In the genomic region with DNA sequence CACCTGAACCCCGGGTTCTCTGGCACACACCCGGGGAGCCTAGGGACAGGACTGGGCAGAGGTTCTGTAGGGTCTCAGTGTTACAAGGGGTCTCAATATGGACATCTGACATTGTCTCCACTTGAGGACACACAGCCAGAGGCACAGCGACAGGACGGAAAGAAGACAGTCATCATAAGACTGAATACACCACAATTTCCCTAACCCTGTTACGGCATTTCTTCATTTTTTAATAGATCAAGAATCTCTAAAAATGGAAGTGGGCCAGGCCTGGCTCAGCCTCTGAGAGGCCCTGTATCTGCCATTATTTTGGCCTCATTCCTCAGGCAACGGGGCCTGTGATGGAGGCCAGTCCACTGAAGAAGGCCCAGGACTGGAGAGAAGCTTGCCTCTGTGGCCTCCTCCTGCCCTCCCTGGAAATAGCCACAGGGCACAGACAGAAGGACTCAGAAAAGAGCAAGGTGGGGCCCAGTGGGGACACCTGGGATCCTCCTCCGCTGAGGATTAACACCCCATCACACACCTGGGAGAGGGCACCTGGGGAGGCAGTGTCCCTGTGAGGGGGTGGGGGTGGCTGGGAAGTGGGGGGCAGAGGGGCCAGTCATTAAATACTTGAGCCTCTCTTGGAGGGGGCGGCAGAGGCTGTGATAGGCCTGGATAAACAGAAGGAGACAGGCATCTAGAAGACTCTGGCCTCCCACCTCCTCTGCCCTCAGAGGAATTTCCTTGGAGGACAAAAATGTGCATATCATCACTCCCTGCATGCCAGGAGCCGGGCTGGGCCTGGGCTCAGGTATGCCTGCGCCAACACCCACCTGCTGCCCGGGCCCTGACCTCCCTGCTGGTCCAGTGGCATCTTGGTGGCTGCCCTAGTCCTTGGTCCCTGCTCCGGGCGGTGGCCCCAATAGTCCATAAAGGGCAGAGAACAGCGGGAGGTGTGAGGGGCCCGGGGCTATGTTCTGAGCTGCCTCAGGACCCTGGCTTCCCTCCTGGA, we compare ENCODE assay signal across 11 cellular contexts. TPM values are rescaled to one million over a fixed set of nuclear protein-coding genes. Genes with fewer than 3 reads are reported as not detected.
DNase-seq lines count a peak whose midpoint lies in the region; ATAC-seq and TF ChIP-seq lines count a peak whose summit lies in the region.
"Had no signal": no experiment of that assay in that cellular context is flagged by ENCODE, and none has a peak within 500 bp of the region (broad histone marks: within the 10 kb centered on the region; RNA-seq: fewer than 3 reads in every experiment).

No MANE protein-coding gene starts in this region.

- CTCF ChIA-PET in Caco-2 (lab: Charles Lee), result interaction anchor here (2.9 kb wide), 1 partner anchor 32 kb away, joined by 10 read pairs; no protein-coding TSS in a partner anchor
- CTCF ChIA-PET in activated CD4-positive, alpha-beta memory T cell treated with anti-CD3 and anti-CD28 coated beads, Interleukin-2, amount 10 ng/mL, durations not matched to agents 7 days and 5 days (lab: Charles Lee), result interaction anchor here (1.0 to 1.9 kb wide), 2 partner anchors 32 to 256 kb away, joined by 3 to 7 read pairs; no protein-coding TSS in a partner anchor

- H3K4me1 Mint-ChIP-seq in Caco-2 (ENCODE audit: low read depth, unreplicated experiment), result peaks cover 18% of the 10 kb centered on the region
- peaks cover 82% of the 10 kb centered on the region for H3K4me1 Mint-ChIP-seq in activated CD4-positive, alpha-beta memory T cell treated with anti-CD3 and anti-CD28 coated beads, Interleukin-2, amount 10 ng/mL, durations not matched to agents 7 days and 5 days

- H3K9me3 ChIP-seq in Caco-2, result no peaks in the 10 kb centered on the region
- no peaks in the 10 kb centered on the region for H3K9me3 ChIP-seq in left lung
- no peaks in the 10 kb centered on the region for H3K9me3 ChIP-seq in uterus
- H3K9me3 ChIP-seq: ovary, thoracic aorta had no signal

- no TSS peak for BruUV-seq in Caco-2 (replicated peaks; lab: Mats Ljungman, UMichigan)

- H3K4me3 Mint-ChIP-seq in Caco-2 (ENCODE audit: unreplicated experiment), result no peak overlapping the region
- no peak overlapping the region for H3K4me3 Mint-ChIP-seq in activated CD4-positive, alpha-beta memory T cell treated with anti-CD3 and anti-CD28 coated beads, Interleukin-2, amount 10 ng/mL, durations not matched to agents 7 days and 5 days

- H3K27me3 Mint-ChIP-seq in Caco-2 (ENCODE audit: insufficient read depth, unreplicated experiment), result no peaks in the 10 kb centered on the region
- H3K27me3 Mint-ChIP-seq in activated CD4-positive, alpha-beta memory T cell treated with anti-CD3 and anti-CD28 coated beads, Interleukin-2, amount 10 ng/mL, durations not matched to agents 7 days and 5 days, result no peaks in the 10 kb centered on the region

- intact Hi-C loops in Caco-2 (cut with micrococcal nuclease; ENCODE audit: unreplicated experiment) (no loop called here), left lung (cut with DNase I) (no loop called here), uterus (cut with DNase I; ENCODE audit: low total_unique reads) (no loop called here)

- H3K9me3 Mint-ChIP-seq in Caco-2 (ENCODE audit: unreplicated experiment), result no peaks in the 10 kb centered on the region
- no peaks in the 10 kb centered on the region for H3K9me3 Mint-ChIP-seq in activated CD4-positive, alpha-beta memory T cell treated with anti-CD3 and anti-CD28 coated beads, Interleukin-2, amount 10 ng/mL, durations not matched to agents 7 days and 5 days

- no peaks in the 10 kb centered on the region for H3K27me3 ChIP-seq in Caco-2 (replicated peaks; ENCODE audit: control insufficient read depth, insufficient read depth, low read length)
- H3K27me3 ChIP-seq in left lung, result no peaks in the 10 kb centered on the region
- no peaks in the 10 kb centered on the region for H3K27me3 ChIP-seq in uterus
- H3K27me3 ChIP-seq: ovary had no signal

- H3K4me3 ChIP-seq in Caco-2 (ENCODE audit: low read depth, low read length), result no peak overlapping the region
- no peak overlapping the region for H3K4me3 ChIP-seq in left lung
- no peak overlapping the region for H3K4me3 ChIP-seq in uterus
- H3K4me3 ChIP-seq: ovary, thoracic aorta had no signal

- peak; percentile 65 for ATAC-seq in left lung
- ATAC-seq in GM19397 (IDR thresholded peaks at IDR 0.05; ENCODE audit: unreplicated experiment), result no peak

- peak; percentile 6 for DNase-seq in 8988T
- DNase-seq in Caco-2, result peak in 1 of 2 experiments; percentile 70
- no peak for DNase-seq in activated CD4-positive, alpha-beta memory T cell treated with anti-CD3 and anti-CD28 coated beads, Interleukin-2, amount 10 ng/mL, durations not matched to agents 7 days and 5 days
- DNase-seq in left lung, result no peak
- no peak for DNase-seq in uterus
- DNase-seq in RKO (ENCODE audit: low spot score), result no peak
- DNase-seq in GM03348 (ENCODE audit: low spot score), result no peak
- DNase-seq: erythroblast had no signal

- POLR2A ChIA-PET in Caco-2 (lab: Charles Lee), result no interaction called here
- POLR2A ChIA-PET in activated CD4-positive, alpha-beta memory T cell treated with anti-CD3 and anti-CD28 coated beads, Interleukin-2, amount 10 ng/mL, durations not matched to agents 7 days and 5 days (lab: Charles Lee), result interaction anchor here (1.2 to 2.2 kb wide), 4 partner anchors 8 to 30 kb away, joined by 4 to 18 read pairs (median 6); partner anchors contain the start of gene SPOCK2

- H3K4me1 ChIP-seq in Caco-2 (peaks cover 13% of the 10 kb centered on the region), left lung (no peaks in the 10 kb centered on the region), uterus (no peaks in the 10 kb centered on the region)

- H3K36me3 ChIP-seq in Caco-2 (ENCODE audit: control insufficient read depth, insufficient read depth, low read length) (no peaks in the 10 kb centered on the region), left lung (no peaks in the 10 kb centered on the region), uterus (no peaks in the 10 kb centered on the region)
- H3K36me3 ChIP-seq: ovary, thoracic aorta had no signal

- no peak for TF ChIP-seq POLR2A in uterus (IDR thresholded peaks at IDR 0.05)

- TF ChIP-seq CTCF in Caco-2 (IDR thresholded peaks at IDR 0.05; ENCODE audit: insufficient read depth in 1 of 2, low read depth in 1 of 2, low read length in 1 of 2, severe bottlenecking in 1 of 2, unreplicated experiment in 1 of 2) (no peak), left lung (IDR thresholded peaks at IDR 0.05) (no peak), uterus (IDR thresholded peaks at IDR 0.05) (no peak)

- H3K36me3 Mint-ChIP-seq in Caco-2 (ENCODE audit: insufficient read depth, unreplicated experiment), result no peaks in the 10 kb centered on the region
- peaks cover 72% of the 10 kb centered on the region for H3K36me3 Mint-ChIP-seq in activated CD4-positive, alpha-beta memory T cell treated with anti-CD3 and anti-CD28 coated beads, Interleukin-2, amount 10 ng/mL, durations not matched to agents 7 days and 5 days (ENCODE audit: low read depth)

- H3K27ac Mint-ChIP-seq in Caco-2 (ENCODE audit: unreplicated experiment), result peak overlapping the region; percentile 53
- peak overlapping the region; percentile 40 for H3K27ac Mint-ChIP-seq in activated CD4-positive, alpha-beta memory T cell treated with anti-CD3 and anti-CD28 coated beads, Interleukin-2, amount 10 ng/mL, durations not matched to agents 7 days and 5 days

- H3K27ac ChIP-seq in left lung (peak overlapping the region in 1 of 2 donors; percentile 28), uterus (no peak overlapping the region)
- H3K27ac ChIP-seq: ovary, thoracic aorta had no signal

RNA-seq across cellular contexts. Expression of gene SPOCK2, which starts 8.0 kb away (rescaled TPM):
- total RNA-seq in Caco-2 (2022) (1.6 and 3.0 TPM in 2 replicates), left lung (100 to 1,000 TPM in 1 of 2 donors, 10 to 100 TPM in 1; 69.7 to 107 TPM), uterus (10 to 100 TPM in 1 of 4 donors, 1 to 10 TPM in 3; 1.8 to 18.7 (median 4.5) TPM)
- 100 to 1,000 TPM; 418 to 420 TPM for total RNA-seq in activated CD4-positive, alpha-beta memory T cell treated with anti-CD3 and anti-CD28 coated beads, Interleukin-2, amount 10 ng/mL, durations not matched to agents 7 days and 5 days
